14 cellular contexts compared by ENCODE assay signal in genomic region chr6:13146429-13146828, GRCh38.
DNase-seq lines count a peak whose midpoint lies in the region; ATAC-seq lines count a peak whose summit lies in the region.
"Had no signal": no experiment of that assay in that cellular context is flagged by ENCODE, and none has a peak within 500 bp of the region (broad histone marks: within the 10 kb centered on the region; RNA-seq: fewer than 3 reads in every experiment).

No MANE protein-coding gene starts in this region.

- DNase-seq in NCI-H2081 (lab: John Stamatoyannopoulos, UW) (peak; percentile 12 to 31), NCI-H2081 treated with DMSO at 0.1 percent for 48 hours (lab: John Stamatoyannopoulos, UW) (no peak), NCI-H1105 (lab: John Stamatoyannopoulos, UW) (peak; percentile 87), NCI-H524 treated with DMSO at 0.1 percent for 48 hours (lab: John Stamatoyannopoulos, UW) (peak; percentile 35), globus pallidus (ENCODE audit: low spot score) (peak; percentile 6), NCI-H1694 (lab: John Stamatoyannopoulos, UW) (no peak)
- no peak for DNase-seq in activated T-cell treated with anti-CD3 and anti-CD28 coated beads, Interleukin-2, amount 50 U/mL, for 1 hour
- DNase-seq: AML-193, DMS79, NCI-H1694 treated with DMSO at 0.1 percent for 48 hours, NCI-H226 had no signal

- no peak for ATAC-seq in HG02759 (IDR thresholded peaks at IDR 0.05; ENCODE audit: unreplicated experiment)
- ATAC-seq: GM23338, HCT116 had no signal

Comparison
In these comparisons a context has a peak if more than half of its experiments do, and no peak if none do; other contexts are left out.
1. DNase-seq: peak in NCI-H2081 (2 of 2), NCI-H1105 (single experiment), NCI-H524 treated with DMSO at 0.1 percent for 48 hours (single experiment) and globus pallidus (single experiment); none in NCI-H2081 treated with DMSO at 0.1 percent for 48 hours (single experiment), NCI-H1694 (single experiment) and activated T-cell treated with anti-CD3 and anti-CD28 coated beads, Interleukin-2, amount 50 U/mL, for 1 hour (single experiment).